In genomic region chr10:98023024-98023423, GRCh38 we compare ENCODE assay signal across 25 cellular contexts. TPM values are rescaled to one million over a fixed set of nuclear protein-coding genes. Genes with fewer than 3 reads are reported as not detected.
"Had no signal": no experiment of that assay in that cellular context is flagged by ENCODE, and none has a peak within 500 bp of the region (broad histone marks: within the 10 kb centered on the region; RNA-seq: fewer than 3 reads in every experiment).

No MANE protein-coding gene starts in this region.

- DNase-seq: Kasumi-1; MM.1S; NCI-H1092; NCI-H1105 treated with DMSO at 0.1 percent for 48 hours; NCI-H1417 treated with DMSO at 0.1 percent for 48 hours; NCI-H146; NCI-H1694 treated with DMSO at 0.1 percent for 48 hours; NCI-H1930; NCI-H2081; NCI-H2107; NCI-H2227 treated with DMSO at 0.1 percent for 48 hours; NCI-H524; NCI-H526 treated with DMSO at 0.1 percent for 48 hours; NCI-H748 treated with DMSO at 0.1 percent for 48 hours; NK-92 treated with Interleukin-12 subunit alpha and Interleukin-12 subunit beta, amount 100 ng/mL, for 24 hours; PC-3; SHP77; SK-N-SH had no signal

- ATAC-seq: K562, Panc1, PC-3 had no signal

- H3K9me3 ChIP-seq: SK-N-SH had no signal

- H3K27ac ChIP-seq: KMS-11, RWPE1 had no signal

- H3K4me3 ChIP-seq: K562 had no signal

RNA-seq across cellular contexts. Expression of gene CRTAC1, which starts 7.4 kb away (rescaled TPM):
- total RNA-seq: K562, M059J, NCI-H460, OCI-LY7, PC-3 had no signal
